In genomic region chr20:21512634-21513180, GRCh38 we compare ENCODE assay signal across 10 cellular contexts. TPM values are rescaled to one million over a fixed set of nuclear protein-coding genes. Genes with fewer than 3 reads are reported as not detected.
A peak's percentile ranks its signal among the peaks of the same experiment; 100 is the strongest.
DNase-seq lines count a peak whose midpoint lies in the region; ATAC-seq, FAIRE-seq and TF ChIP-seq lines count a peak whose summit lies in the region.
"Had no signal": no experiment of that assay in that cellular context is flagged by ENCODE, and none has a peak within 500 bp of the region (broad histone marks: within the 10 kb centered on the region; RNA-seq: fewer than 3 reads in every experiment).

No MANE protein-coding gene starts in this region.

- H3K4me1 Mint-ChIP-seq in activated T-cell treated with anti-CD3 and anti-CD28 coated beads, Interleukin-2, amount 50 U/mL, for 24 hours (ENCODE audit: low read depth): peaks cover 56% of the 10 kb centered on the region
- H3K4me1 Mint-ChIP-seq in activated T-helper 17 cell treated with anti-CD3 and anti-CD28 coated beads, Interleukin-2, amount 50 U/mL, for 72 hours: no peaks in the 10 kb centered on the region

- ATAC-seq in activated T-helper 17 cell treated with anti-CD3 and anti-CD28 coated beads, Interleukin-2, amount 50 U/mL, for 72 hours (replicated peaks): no peak
- ATAC-seq in omental fat pad (ENCODE audit: low FRiP score): no peak
- ATAC-seq: natural killer cell treated with Interleukin-12 subunit alpha and Interleukin-12 subunit beta and Interleukin-15 and Interleukin-18, amount 100 ng/mL, for 72 hours had no signal

- DNase-seq in activated T-cell treated with anti-CD3 and anti-CD28 coated beads, Interleukin-2, amount 50 U/mL, for 24 hours: peak; percentile 44
- no peak for DNase-seq in activated T-cell treated with anti-CD3 and anti-CD28 coated beads, Interleukin-2, amount 50 U/mL, for 1 hour
- DNase-seq in inferior parietal cortex (ENCODE audit: extremely low spot score) (peak; percentile 27), substantia nigra (lab: John Stamatoyannopoulos, UW) (peak in 40 of 49 donors; percentile 21 to 72 (median 48)), urothelium cell line (ENCODE audit: low spot score) (no peak), omental fat pad (ENCODE audit: low spot score) (no peak)
- DNase-seq in activated effector memory CD4-positive, alpha-beta T cell treated with anti-CD3 and anti-CD28 coated beads, Interleukin-2, amount 50 U/mL, for 16 hours: no peak
- DNase-seq: MM.1S had no signal

- peak overlapping the region; percentile 62 for H3K4me3 Mint-ChIP-seq in activated T-cell treated with anti-CD3 and anti-CD28 coated beads, Interleukin-2, amount 50 U/mL, for 24 hours
- H3K4me3 Mint-ChIP-seq in activated T-helper 17 cell treated with anti-CD3 and anti-CD28 coated beads, Interleukin-2, amount 50 U/mL, for 72 hours: peak overlapping the region; percentile 54
- H3K4me3 Mint-ChIP-seq: natural killer cell treated with Interleukin-12 subunit alpha and Interleukin-12 subunit beta and Interleukin-15 and Interleukin-18, amount 100 ng/mL, for 72 hours had no signal

- no peaks in the 10 kb centered on the region for H3K9me3 Mint-ChIP-seq in activated T-cell treated with anti-CD3 and anti-CD28 coated beads, Interleukin-2, amount 50 U/mL, for 24 hours
- no peaks in the 10 kb centered on the region for H3K9me3 Mint-ChIP-seq in activated T-helper 17 cell treated with anti-CD3 and anti-CD28 coated beads, Interleukin-2, amount 50 U/mL, for 72 hours
- H3K9me3 Mint-ChIP-seq: natural killer cell treated with Interleukin-12 subunit alpha and Interleukin-12 subunit beta and Interleukin-15 and Interleukin-18, amount 100 ng/mL, for 72 hours had no signal

- no peak overlapping the region for H3K27ac Mint-ChIP-seq in activated T-cell treated with anti-CD3 and anti-CD28 coated beads, Interleukin-2, amount 50 U/mL, for 24 hours
- H3K27ac Mint-ChIP-seq in activated T-helper 17 cell treated with anti-CD3 and anti-CD28 coated beads, Interleukin-2, amount 50 U/mL, for 72 hours: no peak overlapping the region
- H3K27ac Mint-ChIP-seq: natural killer cell treated with Interleukin-12 subunit alpha and Interleukin-12 subunit beta and Interleukin-15 and Interleukin-18, amount 100 ng/mL, for 72 hours had no signal

- no peak for TF ChIP-seq CTCF in omental fat pad (IDR thresholded peaks at IDR 0.05)

- no peaks in the 10 kb centered on the region for H3K36me3 Mint-ChIP-seq in activated T-cell treated with anti-CD3 and anti-CD28 coated beads, Interleukin-2, amount 50 U/mL, for 24 hours (ENCODE audit: low read depth)
- H3K36me3 Mint-ChIP-seq in activated T-helper 17 cell treated with anti-CD3 and anti-CD28 coated beads, Interleukin-2, amount 50 U/mL, for 72 hours (ENCODE audit: low read depth): no peaks in the 10 kb centered on the region
- H3K36me3 Mint-ChIP-seq: natural killer cell treated with Interleukin-12 subunit alpha and Interleukin-12 subunit beta and Interleukin-15 and Interleukin-18, amount 100 ng/mL, for 72 hours had no signal

- H3K27me3 Mint-ChIP-seq in activated T-cell treated with anti-CD3 and anti-CD28 coated beads, Interleukin-2, amount 50 U/mL, for 24 hours: peaks cover 88% of the 10 kb centered on the region
- H3K27me3 Mint-ChIP-seq in activated T-helper 17 cell treated with anti-CD3 and anti-CD28 coated beads, Interleukin-2, amount 50 U/mL, for 72 hours: peaks cover 56% of the 10 kb centered on the region

- H3K27ac ChIP-seq in substantia nigra (ENCODE audit: low read depth, low read length, poor library complexity, severe bottlenecking): peak overlapping the region; percentile 95

- no peak for FAIRE-seq in urothelium cell line (lab: Jason Lieb, UNC)

RNA-seq across cellular contexts. Expression of gene NKX2-2, which starts 1.2 kb away (rescaled TPM):
- total RNA-seq in activated T-helper 17 cell treated with anti-CD3 and anti-CD28 coated beads, Interleukin-2, amount 50 U/mL, for 72 hours: not detected
- total RNA-seq in omental fat pad: not detected
- total RNA-seq: natural killer cell treated with Interleukin-12 subunit alpha and Interleukin-12 subunit beta and Interleukin-15 and Interleukin-18, amount 100 ng/mL, for 72 hours had no signal

Comparison
In these comparisons a context has a peak if more than half of its experiments do, and no peak if none do; other contexts are left out.
1. DNase-seq: peak in activated T-cell treated with anti-CD3 and anti-CD28 coated beads, Interleukin-2, amount 50 U/mL, for 24 hours (single experiment), inferior parietal cortex (single experiment) and substantia nigra (40 of 49); none in activated T-cell treated with anti-CD3 and anti-CD28 coated beads, Interleukin-2, amount 50 U/mL, for 1 hour (single experiment), urothelium cell line (single experiment), omental fat pad (single experiment) and activated effector memory CD4-positive, alpha-beta T cell treated with anti-CD3 and anti-CD28 coated beads, Interleukin-2, amount 50 U/mL, for 16 hours (single experiment).